ENCODE assay signal across 25 cellular contexts in the genomic region with DNA sequence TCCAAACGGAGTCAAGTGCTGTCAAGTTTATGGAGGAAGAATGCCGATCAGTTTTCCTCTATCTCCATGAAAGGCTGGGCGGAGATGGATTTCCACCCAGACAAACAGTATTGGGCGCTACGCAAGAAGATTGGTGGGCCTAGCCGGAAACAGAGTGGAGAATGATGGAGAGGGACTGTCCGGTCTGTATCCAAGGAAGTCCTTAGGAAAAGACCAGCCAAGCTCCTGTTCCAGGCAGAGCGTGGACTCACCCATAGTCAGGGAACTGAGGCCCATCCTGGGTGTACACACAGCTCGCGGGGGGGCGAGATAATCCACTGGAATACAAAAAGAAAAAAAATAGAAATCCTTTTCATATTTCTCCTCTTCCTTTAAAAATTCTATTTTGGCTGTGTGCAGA. TPM values are rescaled to one million over a fixed set of nuclear protein-coding genes. Genes with fewer than 3 reads are reported as not detected.
DNase-seq lines count a peak whose midpoint lies in the region; ATAC-seq and TF ChIP-seq lines count a peak whose summit lies in the region.
"Had no signal": no experiment of that assay in that cellular context is flagged by ENCODE, and none has a peak within 500 bp of the region (broad histone marks: within the 10 kb centered on the region; RNA-seq: fewer than 3 reads in every experiment).

No MANE protein-coding gene starts in this region.

- H3K27ac ChIP-seq in heart left ventricle (peak overlapping the region in 6 of 12 donors; percentile 0 to 64 (median 46)), right atrium auricular region (no peak overlapping the region), GM23338 (ENCODE audit: low read depth) (no peak overlapping the region)
- H3K27ac ChIP-seq: brain microvascular endothelial cell, esophagus squamous epithelium, hepatocyte, skin epidermis, thoracic aorta, WERI-Rb-1 had no signal

- no peak overlapping the region for H3K4me3 Mint-ChIP-seq in GM23338
- peak overlapping the region; percentile 60 for H3K4me3 Mint-ChIP-seq in activated T-helper 17 cell treated with anti-CD3 and anti-CD28 coated beads, Interleukin-2, amount 50 U/mL, for 72 hours
- peak overlapping the region; percentile 13 for H3K4me3 Mint-ChIP-seq in stimulated activated effector memory CD8-positive, alpha-beta T cell treated with anti-CD3 and anti-CD28 coated beads, Interleukin-12 subunit alpha, Interleukin-12 subunit beta, amount 100 ng/mL, for 72 hours
- H3K4me3 Mint-ChIP-seq: nephron progenitor cell, T-cell had no signal

- no peaks in the 10 kb centered on the region for H3F3A ChIP-seq in GM23338 (replicated peaks; ENCODE audit: low read depth)

- ATAC-seq in heart left ventricle (peak in 3 of 4 donors; percentile 13 to 58 (median 46)), GM23338 (no peak)
- no peak for ATAC-seq in activated T-helper 17 cell treated with anti-CD3 and anti-CD28 coated beads, Interleukin-2, amount 50 U/mL, for 72 hours (replicated peaks)
- no peak for ATAC-seq in stimulated activated effector memory CD8-positive, alpha-beta T cell treated with anti-CD3 and anti-CD28 coated beads, Interleukin-12 subunit alpha, Interleukin-12 subunit beta, amount 100 ng/mL, for 72 hours

- H3K27me3 ChIP-seq in heart left ventricle: peaks cover 0 to 3% (median 0%) of the 10 kb centered on the region in 9 donors
- H3K27me3 ChIP-seq in right atrium auricular region: no peaks in the 10 kb centered on the region
- H3K27me3 ChIP-seq in GM23338 (ENCODE audit: insufficient read depth): no peaks in the 10 kb centered on the region
- H3K27me3 ChIP-seq: brain microvascular endothelial cell, gastrocnemius medialis, hepatocyte had no signal

- H3K36me3 Mint-ChIP-seq in GM23338 (ENCODE audit: low read depth): no peaks in the 10 kb centered on the region
- H3K36me3 Mint-ChIP-seq in activated T-helper 17 cell treated with anti-CD3 and anti-CD28 coated beads, Interleukin-2, amount 50 U/mL, for 72 hours (ENCODE audit: low read depth): peaks cover 10% of the 10 kb centered on the region
- peaks cover 11% of the 10 kb centered on the region for H3K36me3 Mint-ChIP-seq in stimulated activated effector memory CD8-positive, alpha-beta T cell treated with anti-CD3 and anti-CD28 coated beads, Interleukin-12 subunit alpha, Interleukin-12 subunit beta, amount 100 ng/mL, for 72 hours
- H3K36me3 Mint-ChIP-seq: T-cell had no signal

- H3K4me2 ChIP-seq in GM23338: no peak overlapping the region
- H3K4me2 ChIP-seq: hepatocyte had no signal

- no peaks in the 10 kb centered on the region for H3K9me2 ChIP-seq in GM23338 (ENCODE audit: insufficient read depth)

- no peaks in the 10 kb centered on the region for H3K9me3 ChIP-seq in heart left ventricle
- no peaks in the 10 kb centered on the region for H3K9me3 ChIP-seq in right atrium auricular region
- H3K9me3 ChIP-seq: esophagus squamous epithelium, gastrocnemius medialis, HAP-1, thoracic aorta had no signal

- no peak for TF ChIP-seq CTCF in heart left ventricle (IDR thresholded peaks at IDR 0.05)
- no peak for TF ChIP-seq CTCF in right atrium auricular region (IDR thresholded peaks at IDR 0.05)
- no peak for TF ChIP-seq CTCF in GM23338 (conservative IDR thresholded peaks at IDR 0.05; ENCODE audit: low read depth in 2 of 2)

- peaks cover 4% of the 10 kb centered on the region for H3K4me1 Mint-ChIP-seq in GM23338
- peaks cover 15% of the 10 kb centered on the region for H3K4me1 Mint-ChIP-seq in activated T-helper 17 cell treated with anti-CD3 and anti-CD28 coated beads, Interleukin-2, amount 50 U/mL, for 72 hours
- H3K4me1 Mint-ChIP-seq in stimulated activated effector memory CD8-positive, alpha-beta T cell treated with anti-CD3 and anti-CD28 coated beads, Interleukin-12 subunit alpha, Interleukin-12 subunit beta, amount 100 ng/mL, for 72 hours: peaks cover 22% of the 10 kb centered on the region

- DNase-seq in heart left ventricle (no peak), right atrium auricular region (ENCODE audit: low spot score) (no peak), GM23338 (ENCODE audit: low spot score) (no peak)
- DNase-seq in stimulated activated effector memory CD8-positive, alpha-beta T cell treated with anti-CD3 and anti-CD28 coated beads, Interleukin-12 subunit alpha, Interleukin-12 subunit beta, amount 100 ng/mL, for 72 hours (ENCODE audit: low spot score in 2 of 2): no peak
- DNase-seq in stimulated activated CD4-positive, alpha-beta T cell treated with anti-CD3 and anti-CD28 coated beads, Interleukin-2, amount 100 ng/mL, for 24 hours: no peak
- no peak for DNase-seq in NK-92 treated with Interleukin-12 subunit alpha and Interleukin-12 subunit beta, amount 100 ng/mL, for 24 hours (lab: John Stamatoyannopoulos, UW)

- no peaks in the 10 kb centered on the region for H3K9me3 Mint-ChIP-seq in GM23338
- H3K9me3 Mint-ChIP-seq in activated T-helper 17 cell treated with anti-CD3 and anti-CD28 coated beads, Interleukin-2, amount 50 U/mL, for 72 hours: no peaks in the 10 kb centered on the region
- H3K9me3 Mint-ChIP-seq in stimulated activated effector memory CD8-positive, alpha-beta T cell treated with anti-CD3 and anti-CD28 coated beads, Interleukin-12 subunit alpha, Interleukin-12 subunit beta, amount 100 ng/mL, for 72 hours: no peaks in the 10 kb centered on the region
- H3K9me3 Mint-ChIP-seq: nephron progenitor cell, T-cell had no signal

- no peaks in the 10 kb centered on the region for H3K79me2 ChIP-seq in GM23338 (replicated peaks; ENCODE audit: insufficient read depth)
- H3K79me2 ChIP-seq: hepatocyte had no signal

- no peak overlapping the region for H3K27ac Mint-ChIP-seq in GM23338
- peak overlapping the region; percentile 96 for H3K27ac Mint-ChIP-seq in activated T-helper 17 cell treated with anti-CD3 and anti-CD28 coated beads, Interleukin-2, amount 50 U/mL, for 72 hours
- H3K27ac Mint-ChIP-seq in stimulated activated effector memory CD8-positive, alpha-beta T cell treated with anti-CD3 and anti-CD28 coated beads, Interleukin-12 subunit alpha, Interleukin-12 subunit beta, amount 100 ng/mL, for 72 hours: peak overlapping the region; percentile 86
- H3K27ac Mint-ChIP-seq: nephron progenitor cell, T-cell had no signal

- H3K4me3 ChIP-seq in heart left ventricle (no peak overlapping the region), right atrium auricular region (no peak overlapping the region), GM23338 (no peak overlapping the region)
- H3K4me3 ChIP-seq: esophagus squamous epithelium, HAP-1, hepatocyte, skin epidermis, thoracic aorta had no signal

- H3K36me3 ChIP-seq in heart left ventricle: no peaks in the 10 kb centered on the region
- no peaks in the 10 kb centered on the region for H3K36me3 ChIP-seq in right atrium auricular region
- H3K36me3 ChIP-seq in GM23338 (ENCODE audit: insufficient read depth): no peaks in the 10 kb centered on the region
- H3K36me3 ChIP-seq: brain microvascular endothelial cell, esophagus squamous epithelium, gastrocnemius medialis, HAP-1, thoracic aorta, WERI-Rb-1 had no signal

- peak overlapping the region; percentile 99 for H2AFZ ChIP-seq in GM23338
- H2AFZ ChIP-seq: hepatocyte had no signal

- TF ChIP-seq POLR2A in heart left ventricle (IDR thresholded peaks at IDR 0.05): no peak

- peaks cover 4% of the 10 kb centered on the region for H3K27me3 Mint-ChIP-seq in GM23338 (ENCODE audit: insufficient read depth, low read depth, poor library complexity)
- no peaks in the 10 kb centered on the region for H3K27me3 Mint-ChIP-seq in activated T-helper 17 cell treated with anti-CD3 and anti-CD28 coated beads, Interleukin-2, amount 50 U/mL, for 72 hours

- peaks cover 0 to 17% (median 6%) of the 10 kb centered on the region in 12 donors for H3K4me1 ChIP-seq in heart left ventricle
- peaks cover 0 to 8% of the 10 kb centered on the region in 2 donors for H3K4me1 ChIP-seq in right atrium auricular region
- H3K4me1 ChIP-seq in GM23338 (ENCODE audit: insufficient read depth): no peaks in the 10 kb centered on the region

- WGBS in heart left ventricle, 4 donors: 64 to 73% (median 67%) methylated on average over 11 of the region's 11 CpGs

- intact Hi-C loops in heart left ventricle (cut with DNase I): loop anchor here in 9 of 10 donors (2.0 to 10.0 kb wide), 10 partner anchors 105 to 1210 kb away; a partner anchor contains a TSS

- H4K20me1 ChIP-seq in GM23338 (replicated peaks; ENCODE audit: insufficient read depth): no peaks in the 10 kb centered on the region

TF ChIP-seq in GM23338, 12 proteins besides CTCF, POLR2A, EP300 and RAD21 (continues in another document):
- TF ChIP-seq STAT1 (IDR thresholded peaks at IDR 0.05; ENCODE audit: unreplicated experiment) (no peak), NANOG (IDR thresholded peaks at IDR 0.05; ENCODE audit: borderline replicate concordance) (no peak), EZH2 (IDR thresholded peaks at IDR 0.05; ENCODE audit: low read depth, unreplicated experiment) (no peak)
- TF ChIP-seq, protein P1, sequence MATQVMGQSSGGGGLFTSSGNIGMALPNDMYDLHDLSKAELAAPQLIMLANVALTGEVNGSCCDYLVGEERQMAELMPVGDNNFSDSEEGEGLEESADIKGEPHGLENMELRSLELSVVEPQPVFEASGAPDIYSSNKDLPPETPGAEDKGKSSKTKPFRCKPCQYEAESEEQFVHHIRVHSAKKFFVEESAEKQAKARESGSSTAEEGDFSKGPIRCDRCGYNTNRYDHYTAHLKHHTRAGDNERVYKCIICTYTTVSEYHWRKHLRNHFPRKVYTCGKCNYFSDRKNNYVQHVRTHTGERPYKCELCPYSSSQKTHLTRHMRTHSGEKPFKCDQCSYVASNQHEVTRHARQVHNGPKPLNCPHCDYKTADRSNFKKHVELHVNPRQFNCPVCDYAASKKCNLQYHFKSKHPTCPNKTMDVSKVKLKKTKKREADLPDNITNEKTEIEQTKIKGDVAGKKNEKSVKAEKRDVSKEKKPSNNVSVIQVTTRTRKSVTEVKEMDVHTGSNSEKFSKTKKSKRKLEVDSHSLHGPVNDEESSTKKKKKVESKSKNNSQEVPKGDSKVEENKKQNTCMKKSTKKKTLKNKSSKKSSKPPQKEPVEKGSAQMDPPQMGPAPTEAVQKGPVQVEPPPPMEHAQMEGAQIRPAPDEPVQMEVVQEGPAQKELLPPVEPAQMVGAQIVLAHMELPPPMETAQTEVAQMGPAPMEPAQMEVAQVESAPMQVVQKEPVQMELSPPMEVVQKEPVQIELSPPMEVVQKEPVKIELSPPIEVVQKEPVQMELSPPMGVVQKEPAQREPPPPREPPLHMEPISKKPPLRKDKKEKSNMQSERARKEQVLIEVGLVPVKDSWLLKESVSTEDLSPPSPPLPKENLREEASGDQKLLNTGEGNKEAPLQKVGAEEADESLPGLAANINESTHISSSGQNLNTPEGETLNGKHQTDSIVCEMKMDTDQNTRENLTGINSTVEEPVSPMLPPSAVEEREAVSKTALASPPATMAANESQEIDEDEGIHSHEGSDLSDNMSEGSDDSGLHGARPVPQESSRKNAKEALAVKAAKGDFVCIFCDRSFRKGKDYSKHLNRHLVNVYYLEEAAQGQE (IDR thresholded peaks at IDR 0.05; ENCODE audit: unreplicated experiment): no peak

RNA-seq across cellular contexts. Expression of a gene that starts 1.5 kb away (rescaled TPM):
- total RNA-seq in heart left ventricle (under 1 TPM in 3 of 9 donors, not detected in 6; 0.09 to 0.27 (median 0.12) TPM), right atrium auricular region (not detected)
- polyA plus RNA-seq in heart left ventricle (under 1 TPM in 1 of 2 donors, not detected in 1; 0.08 TPM), GM23338 (2016; fragmentation: Nextera tagmentation; extraction: Ambion mirVana) (not detected in 2 replicates)
- not detected in 2 replicates for total RNA-seq in GM23338 (2014; rRNA removed; shearing (Covaris generic))
- total RNA-seq in activated T-helper 17 cell treated with anti-CD3 and anti-CD28 coated beads, Interleukin-2, amount 50 U/mL, for 72 hours: not detected
- total RNA-seq: activated CD8-positive, alpha-beta memory T cell treated with anti-CD3 and anti-CD28 coated beads for 36 hours; dermis microvascular lymphatic vessel endothelial cell; esophagus squamous epithelium; hepatocyte; HepG2; lung microvascular endothelial cell; osteocyte; renal cortical epithelial cell; T-cell; thoracic aorta; urinary bladder had no signal
- polyA plus RNA-seq: BJ, hepatocyte, HepG2, urinary bladder had no signal

Comparison
In these comparisons a context has a peak if more than half of its experiments do, and no peak if none do; other contexts are left out.
1. ATAC-seq: peak in heart left ventricle (3 of 4); none in GM23338 (single experiment), activated T-helper 17 cell treated with anti-CD3 and anti-CD28 coated beads, Interleukin-2, amount 50 U/mL, for 72 hours (single experiment) and stimulated activated effector memory CD8-positive, alpha-beta T cell treated with anti-CD3 and anti-CD28 coated beads, Interleukin-12 subunit alpha, Interleukin-12 subunit beta, amount 100 ng/mL, for 72 hours (single experiment).